11 cellular contexts compared by ENCODE assay signal in genomic region chr2:234447189-234447588, GRCh38. TPM values are rescaled to one million over a fixed set of nuclear protein-coding genes. Genes with fewer than 3 reads are reported as not detected.
DNase-seq lines count a peak whose midpoint lies in the region; ATAC-seq and TF ChIP-seq lines count a peak whose summit lies in the region.
"Had no signal": no experiment of that assay in that cellular context is flagged by ENCODE, and none has a peak within 500 bp of the region (broad histone marks: within the 10 kb centered on the region; RNA-seq: fewer than 3 reads in every experiment).

No MANE protein-coding gene starts in this region.

- H3K4me3 Mint-ChIP-seq in CD4-positive, alpha-beta memory T cell = peak overlapping the region in 6 of 8 donors; percentile 33 to 90 (median 80)
- peak overlapping the region; percentile 64 for H3K4me3 Mint-ChIP-seq in central memory CD8-positive, alpha-beta T cell
- no peak overlapping the region for H3K4me3 Mint-ChIP-seq in nephron

- H3K27ac Mint-ChIP-seq in CD4-positive, alpha-beta memory T cell = peak overlapping the region; percentile 98 to 100 (median 100)
- H3K27ac Mint-ChIP-seq in central memory CD8-positive, alpha-beta T cell (ENCODE audit: low read depth) = peak overlapping the region; percentile 98
- peak overlapping the region in 2 of 3 experiments; percentile 49 to 54 for H3K27ac Mint-ChIP-seq in nephron

- H3K9me3 Mint-ChIP-seq in CD4-positive, alpha-beta memory T cell = peaks cover 0 to 4% (median 2%) of the 10 kb centered on the region in 8 donors
- no peaks in the 10 kb centered on the region for H3K9me3 Mint-ChIP-seq in central memory CD8-positive, alpha-beta T cell
- H3K9me3 Mint-ChIP-seq in nephron = no peaks in the 10 kb centered on the region

- H3K27me3 ChIP-seq in CD4-positive, alpha-beta memory T cell (ENCODE audit: insufficient read depth, low read length) = no peaks in the 10 kb centered on the region
- H3K27me3 ChIP-seq in Loucy (ENCODE audit: insufficient read depth, low read length, poor library complexity, severe bottlenecking) = no peaks in the 10 kb centered on the region

- H3K4me2 ChIP-seq in Loucy (ENCODE audit: low read depth, low read length, poor library complexity, severe bottlenecking) = no peak overlapping the region

- H3K27ac ChIP-seq in CD4-positive, alpha-beta memory T cell (ENCODE audit: low read depth, low read length) = peak overlapping the region; percentile 84
- H3K27ac ChIP-seq: C4-2B, WERI-Rb-1 had no signal

- no peak overlapping the region for H2AFZ ChIP-seq in Loucy (ENCODE audit: low read length)

- no peak for TF ChIP-seq CTCF in Loucy (conservative IDR thresholded peaks at IDR 0.05; ENCODE audit: low read length)
- TF ChIP-seq CTCF in nephron (IDR thresholded peaks at IDR 0.05; ENCODE audit: unreplicated experiment in 3 of 3) = no peak

- POLR2A ChIA-PET in CD4-positive, alpha-beta memory T cell (lab: Charles Lee; ENCODE audit: partially characterized antibody) = interaction anchor here (0.7 to 25.9 kb wide), 18 partner anchors 8 to 457 kb away, joined by 3 to 859 read pairs (median 14); partner anchors contain the start of gene ARL4C

- H3K4me1 ChIP-seq in CD4-positive, alpha-beta memory T cell (ENCODE audit: insufficient read depth, low read length) = peaks cover 97% of the 10 kb centered on the region
- H3K4me1 ChIP-seq in Loucy (ENCODE audit: insufficient read depth, low read length, poor library complexity, severe bottlenecking) = peaks cover 60% of the 10 kb centered on the region

- peaks cover 25% of the 10 kb centered on the region in 2 donors for H3K36me3 Mint-ChIP-seq in CD4-positive, alpha-beta memory T cell
- peaks cover 17% of the 10 kb centered on the region for H3K36me3 Mint-ChIP-seq in central memory CD8-positive, alpha-beta T cell (ENCODE audit: insufficient read depth)
- H3K36me3 Mint-ChIP-seq in nephron (ENCODE audit: low read depth) = no peaks in the 10 kb centered on the region

- H3K79me2 ChIP-seq in Loucy (ENCODE audit: insufficient read depth, low read length) = no peaks in the 10 kb centered on the region

- no peaks in the 10 kb centered on the region for H3K36me3 ChIP-seq in CD4-positive, alpha-beta memory T cell (ENCODE audit: insufficient read depth, low read length)
- H3K36me3 ChIP-seq in Loucy (ENCODE audit: insufficient read depth, low read length) = no peaks in the 10 kb centered on the region
- H3K36me3 ChIP-seq: WERI-Rb-1 had no signal

- no peak overlapping the region for H3K4me3 ChIP-seq in CD4-positive, alpha-beta memory T cell (ENCODE audit: low read length in 2 of 2)
- H3K4me3 ChIP-seq in Loucy (ENCODE audit: low read length, poor library complexity, severe bottlenecking) = no peak overlapping the region
- H3K4me3 ChIP-seq: coronary artery had no signal

- H3K9ac ChIP-seq in Loucy (ENCODE audit: low read depth, low read length, poor library complexity, severe bottlenecking) = peak overlapping the region; percentile 42

- H3K4me1 Mint-ChIP-seq in CD4-positive, alpha-beta memory T cell = peaks cover 68 to 97% (median 78%) of the 10 kb centered on the region in 4 donors
- H3K4me1 Mint-ChIP-seq in central memory CD8-positive, alpha-beta T cell = peaks cover 75% of the 10 kb centered on the region
- peaks cover 16% of the 10 kb centered on the region for H3K4me1 Mint-ChIP-seq in nephron

- ATAC-seq in central memory CD8-positive, alpha-beta T cell (replicated peaks; ENCODE audit: extremely low read depth, poor library complexity, severe bottlenecking) = no peak
- ATAC-seq in HG02852 (IDR thresholded peaks at IDR 0.05; ENCODE audit: unreplicated experiment) (no peak), HG02870 (IDR thresholded peaks at IDR 0.05; ENCODE audit: unreplicated experiment) (no peak)

- intact Hi-C loops in CD4-positive, alpha-beta memory T cell (cut with micrococcal nuclease) = loop anchor here (2.0 kb wide), 1 partner anchor 18 kb away; no protein-coding TSS in a partner anchor

- H3F3A ChIP-seq in Loucy (ENCODE audit: low read depth) = peaks cover 5% of the 10 kb centered on the region; the same call in 1 of the 2 replicates

- no peak for DNase-seq in CD4-positive, alpha-beta memory T cell
- DNase-seq in central memory CD8-positive, alpha-beta T cell (ENCODE audit: low spot score in 2 of 2) = no peak
- DNase-seq in LoVo (ENCODE audit: low spot score) (no peak), GF-D8 (lab: John Stamatoyannopoulos, UW) (no peak)
- DNase-seq: WERI-Rb-1 had no signal

- H3K27me3 Mint-ChIP-seq in CD4-positive, alpha-beta memory T cell = no peaks in the 10 kb centered on the region
- no peaks in the 10 kb centered on the region for H3K27me3 Mint-ChIP-seq in central memory CD8-positive, alpha-beta T cell
- H3K27me3 Mint-ChIP-seq in nephron (ENCODE audit: low read depth) = peaks cover 26% of the 10 kb centered on the region

- no peaks in the 10 kb centered on the region for H4K20me1 ChIP-seq in Loucy (ENCODE audit: insufficient read depth, low read length, poor library complexity, severe bottlenecking)

- CTCF ChIA-PET in CD4-positive, alpha-beta memory T cell (lab: Charles Lee; ENCODE audit: partially characterized antibody) = interaction anchor here (1.0 to 2.2 kb wide), 21 partner anchors 7 to 312 kb away, joined by 3 to 19 read pairs (median 5); no protein-coding TSS in a partner anchor

- no peaks in the 10 kb centered on the region for H3K9me3 ChIP-seq in CD4-positive, alpha-beta memory T cell (ENCODE audit: control insufficient read depth in 1 of 2, low read length in 2 of 2)
- no peaks in the 10 kb centered on the region for H3K9me3 ChIP-seq in Loucy (ENCODE audit: insufficient read depth, low read depth, low read length)

- no peaks in the 10 kb centered on the region for H3K9me2 ChIP-seq in Loucy (replicated peaks; ENCODE audit: low read depth, low read length)

RNA-seq across cellular contexts. Expression of gene ARL4C, which starts 49.7 kb away (rescaled TPM):
- total RNA-seq in CD4-positive, alpha-beta memory T cell = 100 to 1,000 TPM; 225 to 239 TPM
- polyA plus RNA-seq in CD4-positive, alpha-beta memory T cell = 100 to 1,000 TPM; 136 to 149 TPM

Comparison
In these comparisons a context has a peak if more than half of its experiments do, and no peak if none do; other contexts are left out.
1. H3K4me3 Mint-ChIP-seq: peak in CD4-positive, alpha-beta memory T cell (6 of 8) and central memory CD8-positive, alpha-beta T cell (single experiment); none in nephron (0 of 3).
2. Peak in every context shown above with its lines, with median percentiles within 50 percentile points of each other: H3K27ac Mint-ChIP-seq.